ENCODE assay signal across 12 cellular contexts in the genomic region with DNA sequence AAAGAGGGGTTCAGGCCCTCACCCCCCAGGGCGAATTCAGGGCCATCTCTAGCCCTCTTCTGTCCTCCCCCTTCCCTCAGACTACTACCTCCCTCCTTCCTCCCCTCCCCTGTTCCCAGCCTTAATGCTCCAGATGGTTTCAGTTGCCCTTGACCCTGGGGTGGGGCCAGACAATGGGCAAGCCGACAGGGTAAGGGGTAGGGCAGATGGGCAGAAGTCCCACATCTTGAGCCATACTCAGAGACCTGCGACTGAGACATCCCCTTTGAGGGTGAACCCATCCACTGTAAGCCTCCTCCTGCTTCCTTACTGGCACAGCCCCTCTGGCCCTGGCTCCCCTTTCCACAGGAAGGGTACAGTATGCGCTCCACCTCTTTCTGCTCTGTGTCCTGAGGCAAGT. TPM values are rescaled to one million over a fixed set of nuclear protein-coding genes. Genes with fewer than 3 reads are reported as not detected.
DNase-seq lines count a peak whose midpoint lies in the region; ATAC-seq, FAIRE-seq and TF ChIP-seq lines count a peak whose summit lies in the region.
"Had no signal": no experiment of that assay in that cellular context is flagged by ENCODE, and none has a peak within 500 bp of the region (broad histone marks: within the 10 kb centered on the region; RNA-seq: fewer than 3 reads in every experiment).

No MANE protein-coding gene starts in this region.

- no peaks in the 10 kb centered on the region for H3K9me2 ChIP-seq in HCT116 (ENCODE audit: insufficient read depth)

- no peak overlapping the region for H2AFZ ChIP-seq in ACC112 (ENCODE audit: low read length, unreplicated experiment)
- no peak overlapping the region for H2AFZ ChIP-seq in HCT116 (ENCODE audit: low read depth, low read length, poor library complexity, severe bottlenecking)

- RAD21 ChIA-PET in HCT116 (lab: Charles Lee; ENCODE audit: low non-redundant PET in 1 of 2, low total read pairs in 2 of 2, uncharacterized antibody in 2 of 2, unreplicated experiment in 2 of 2), result no interaction called here

- TF ChIP-seq RAD21 in HCT116 (IDR thresholded peaks at IDR 0.05; ENCODE audit: low read depth), result no peak

- peaks cover 32% of the 10 kb centered on the region for H3K4me1 Mint-ChIP-seq in activated T-helper 1 cell treated with anti-CD3 and anti-CD28 coated beads, Interleukin-12 subunit alpha, Interleukin-12 subunit beta, Interleukin-2, Interleukin-4 antibody, amounts not matched to agents 30 ng/mL and 10 ng/mL and 1 ng/mL, durations not matched to agents 14 hours and 24 hours and 36 hours (ENCODE audit: low read depth)

- H3K4me3 Mint-ChIP-seq in activated T-helper 1 cell treated with anti-CD3 and anti-CD28 coated beads, Interleukin-12 subunit alpha, Interleukin-12 subunit beta, Interleukin-2, Interleukin-4 antibody, amounts not matched to agents 30 ng/mL and 10 ng/mL and 1 ng/mL, durations not matched to agents 14 hours and 24 hours and 36 hours, result peak overlapping the region; percentile 96

- peak overlapping the region; percentile 99 for H3K27ac Mint-ChIP-seq in activated T-helper 1 cell treated with anti-CD3 and anti-CD28 coated beads, Interleukin-12 subunit alpha, Interleukin-12 subunit beta, Interleukin-2, Interleukin-4 antibody, amounts not matched to agents 30 ng/mL and 10 ng/mL and 1 ng/mL, durations not matched to agents 14 hours and 24 hours and 36 hours

- no peaks in the 10 kb centered on the region for H3K9me3 Mint-ChIP-seq in activated T-helper 1 cell treated with anti-CD3 and anti-CD28 coated beads, Interleukin-12 subunit alpha, Interleukin-12 subunit beta, Interleukin-2, Interleukin-4 antibody, amounts not matched to agents 30 ng/mL and 10 ng/mL and 1 ng/mL, durations not matched to agents 14 hours and 24 hours and 36 hours

- intact Hi-C loops in HCT116 (cut with micrococcal nuclease) (no loop called here), lower lobe of right lung (cut with DNase I) (no loop called here)
- intact Hi-C loops in activated T-helper 1 cell treated with anti-CD3 and anti-CD28 coated beads, Interleukin-12 subunit alpha, Interleukin-12 subunit beta, Interleukin-2, Interleukin-4 antibody, amounts not matched to agents 30 ng/mL and 10 ng/mL and 1 ng/mL, durations not matched to agents 14 hours and 24 hours and 36 hours (cut with micrococcal nuclease), result loop anchor here (2.0 to 10.0 kb wide), 2 partner anchors 359 to 381 kb away; a partner anchor contains a TSS

- no peak for TF ChIP-seq POLR2A in HCT116 (IDR thresholded peaks at IDR 0.05; ENCODE audit: borderline replicate concordance, extremely low read depth, insufficient read depth, insufficient read length)

- peaks cover 21% of the 10 kb centered on the region; the same call in 1 of the 2 replicates for H4K20me1 ChIP-seq in HCT116 (ENCODE audit: insufficient read depth)

- H3K4me1 ChIP-seq in ACC112 (ENCODE audit: control insufficient read depth, insufficient read depth, low read length, unreplicated experiment), result peaks cover 14% of the 10 kb centered on the region
- peaks cover 15 to 31% of the 10 kb centered on the region in 2 experiments for H3K4me1 ChIP-seq in HCT116 (ENCODE audit: control insufficient read depth in 1 of 2, insufficient read depth in 2 of 2, low read length in 2 of 2)
- peaks cover 29% of the 10 kb centered on the region for H3K4me1 ChIP-seq in lower lobe of right lung

- peak overlapping the region; percentile 99; the same call in 1 of the 2 replicates for H3K9ac ChIP-seq in HCT116 (ENCODE audit: low read length)

- H3K79me2 ChIP-seq in ACC112 (ENCODE audit: control insufficient read depth, insufficient read depth, low read length, unreplicated experiment), result peaks cover 43% of the 10 kb centered on the region
- H3K79me2 ChIP-seq in HCT116 (ENCODE audit: insufficient read depth, low read length), result peaks cover 58% of the 10 kb centered on the region

- H3K36me3 Mint-ChIP-seq in activated T-helper 1 cell treated with anti-CD3 and anti-CD28 coated beads, Interleukin-12 subunit alpha, Interleukin-12 subunit beta, Interleukin-2, Interleukin-4 antibody, amounts not matched to agents 30 ng/mL and 10 ng/mL and 1 ng/mL, durations not matched to agents 14 hours and 24 hours and 36 hours (ENCODE audit: low read depth), result peaks cover 35% of the 10 kb centered on the region

- no peak for TF ChIP-seq CTCF in HCT116 (IDR thresholded peaks at IDR 0.05 in 2 of 3, conservative IDR thresholded peaks at IDR 0.05 in 1 of 3; ENCODE audit: borderline replicate concordance in 1 of 3, insufficient read depth in 1 of 3, low read depth in 2 of 3, low read length in 2 of 3)
- no peak for TF ChIP-seq CTCF in lower lobe of right lung (IDR thresholded peaks at IDR 0.05)
- no peak for TF ChIP-seq CTCF in GM10266 (IDR thresholded peaks at IDR 0.05; ENCODE audit: control insufficient read depth, insufficient read depth, low read depth, missing control alignments)

- H3K4me2 ChIP-seq in HCT116 (ENCODE audit: low read length), result peak overlapping the region; percentile 100

- H3K27ac ChIP-seq in ACC112 (ENCODE audit: low read depth, low read length) (no peak overlapping the region), HCT116 (ENCODE audit: low read depth, low read length) (no peak overlapping the region), lower lobe of right lung (peak overlapping the region; percentile 38)

- H3K27me3 ChIP-seq in ACC112 (ENCODE audit: insufficient read depth, low read length), result no peaks in the 10 kb centered on the region
- H3K27me3 ChIP-seq in HCT116 (ENCODE audit: insufficient read depth, low read length), result no peaks in the 10 kb centered on the region
- no peaks in the 10 kb centered on the region for H3K27me3 ChIP-seq in lower lobe of right lung (ENCODE audit: low read depth)

- BruUV-seq in HCT116 (replicated peaks; lab: Mats Ljungman, UMichigan), result no TSS peak

- no peaks in the 10 kb centered on the region for H3K27me3 Mint-ChIP-seq in activated T-helper 1 cell treated with anti-CD3 and anti-CD28 coated beads, Interleukin-12 subunit alpha, Interleukin-12 subunit beta, Interleukin-2, Interleukin-4 antibody, amounts not matched to agents 30 ng/mL and 10 ng/mL and 1 ng/mL, durations not matched to agents 14 hours and 24 hours and 36 hours (ENCODE audit: insufficient read depth)

- H3K9me3 ChIP-seq in HCT116 (ENCODE audit: control insufficient read depth in 1 of 2, insufficient read depth in 1 of 2, low read depth in 1 of 2, low read length in 2 of 2) (no peaks in the 10 kb centered on the region), lower lobe of right lung (no peaks in the 10 kb centered on the region)

- ATAC-seq in HCT116, result no peak
- ATAC-seq in lower lobe of right lung, result no peak

- H3K36me3 ChIP-seq in ACC112 (ENCODE audit: insufficient read depth, low read length) (no peaks in the 10 kb centered on the region; the same call in 1 of the 2 replicates), HCT116 (ENCODE audit: control insufficient read depth in 1 of 2, insufficient read depth in 2 of 2, low read length in 2 of 2) (peaks cover 18 to 43% of the 10 kb centered on the region in 2 experiments), lower lobe of right lung (peaks cover 19% of the 10 kb centered on the region)

- no peak for DNase-seq in HCT116 (ENCODE audit: low read depth, low spot score)
- no peak for DNase-seq in activated T-helper 1 cell treated with anti-CD3 and anti-CD28 coated beads, Interleukin-12 subunit alpha, Interleukin-12 subunit beta, Interleukin-2, Interleukin-4 antibody, amounts not matched to agents 30 ng/mL and 10 ng/mL and 1 ng/mL, durations not matched to agents 14 hours and 24 hours and 36 hours (ENCODE audit: low spot score)
- no peak for DNase-seq in lower lobe of right lung
- no peak for DNase-seq in GM10266 (ENCODE audit: extremely low spot score)
- no peak for DNase-seq in activated CD4-positive, alpha-beta T cell treated with anti-CD3 and anti-CD28 coated beads, Interleukin-2, amount 50 U/mL, for 4 hours
- no peak for DNase-seq in GM19239 (ENCODE audit: insufficient read length, low spot score)
- no peak for DNase-seq in DMS79 treated with DMSO at 0.1 percent for 48 hours (lab: John Stamatoyannopoulos, UW)
- DNase-seq: effector CD4-positive, alpha-beta T cell; stimulated activated CD8-positive, alpha-beta memory T cell treated with anti-CD3 and anti-CD28 coated beads, Interleukin-4, amount 100 ng/mL, for 48 hours; SW 1271 had no signal

- FAIRE-seq in GM19239 (lab: Jason Lieb, UNC), result no peak

- peak overlapping the region; percentile 88; the same call in 1 of the 2 replicates for H3K4me3 ChIP-seq in ACC112 (ENCODE audit: low read depth, low read length)
- peak overlapping the region; percentile 58 to 91 for H3K4me3 ChIP-seq in HCT116 (replicated peaks in 1 of 2; ENCODE audit: low read depth in 1 of 2, low read length in 2 of 2)
- H3K4me3 ChIP-seq in lower lobe of right lung, result no peak overlapping the region

- CTCF ChIA-PET in HCT116 (lab: Charles Lee), result no interaction called here

- POLR2A ChIA-PET in HCT116 (lab: Charles Lee), result no interaction called here

TF ChIP-seq in HCT116, 20 proteins besides CTCF, POLR2A, EP300 and RAD21 (continues in another document):
- TF ChIP-seq ZFX (IDR thresholded peaks at IDR 0.05), result no peak
- no peak for TF ChIP-seq YY1 (IDR thresholded peaks at IDR 0.05; ENCODE audit: extremely low read depth, insufficient replicate concordance, low read depth, low read length)
- TF ChIP-seq CEBPB (IDR thresholded peaks at IDR 0.05; ENCODE audit: low read depth), result no peak

RNA-seq across cellular contexts. Expression of a gene that starts 1.9 kb away (rescaled TPM):
- total RNA-seq in HCT116 (2021; ENCODE audit: unreplicated experiment) (30.2 TPM), lower lobe of right lung (16.4 TPM)
- 17.0 and 17.4 TPM in 2 replicates for polyA plus RNA-seq in HCT116 (2012)
- total RNA-seq in activated T-helper 1 cell treated with anti-CD3 and anti-CD28 coated beads, Interleukin-12 subunit alpha, Interleukin-12 subunit beta, Interleukin-2, Interleukin-4 antibody, amounts not matched to agents 30 ng/mL and 10 ng/mL and 1 ng/mL, durations not matched to agents 14 hours and 24 hours and 36 hours, result 53.3 and 59.4 TPM in 2 replicates

RNA-seq across cellular contexts. Expression of a gene that starts 2.1 kb away (rescaled TPM):
- total RNA-seq in HCT116 (2021; ENCODE audit: unreplicated experiment) (335 TPM), lower lobe of right lung (159 TPM)
- 335 and 364 TPM in 2 replicates for polyA plus RNA-seq in HCT116 (2012)
- 454 and 463 TPM in 2 replicates for total RNA-seq in activated T-helper 1 cell treated with anti-CD3 and anti-CD28 coated beads, Interleukin-12 subunit alpha, Interleukin-12 subunit beta, Interleukin-2, Interleukin-4 antibody, amounts not matched to agents 30 ng/mL and 10 ng/mL and 1 ng/mL, durations not matched to agents 14 hours and 24 hours and 36 hours

RNA-seq across cellular contexts. Expression of a gene that starts 40.5 kb away (rescaled TPM):
- total RNA-seq in HCT116 (2021; ENCODE audit: unreplicated experiment), result 29.4 TPM
- polyA plus RNA-seq in HCT116 (2012), result 21.6 and 22.7 TPM in 2 replicates
- total RNA-seq in activated T-helper 1 cell treated with anti-CD3 and anti-CD28 coated beads, Interleukin-12 subunit alpha, Interleukin-12 subunit beta, Interleukin-2, Interleukin-4 antibody, amounts not matched to agents 30 ng/mL and 10 ng/mL and 1 ng/mL, durations not matched to agents 14 hours and 24 hours and 36 hours, result 2.6 and 3.2 TPM in 2 replicates
- total RNA-seq in lower lobe of right lung, result 29.9 TPM

RNA-seq across cellular contexts. Expression of a gene that starts 49.6 kb away (rescaled TPM):
- total RNA-seq in HCT116 (2021; ENCODE audit: unreplicated experiment) (0.96 TPM), lower lobe of right lung (0.83 TPM)
- 0.70 and 0.73 TPM in 2 replicates for polyA plus RNA-seq in HCT116 (2012)
- 0.15 and 0.65 TPM in 2 replicates for total RNA-seq in activated T-helper 1 cell treated with anti-CD3 and anti-CD28 coated beads, Interleukin-12 subunit alpha, Interleukin-12 subunit beta, Interleukin-2, Interleukin-4 antibody, amounts not matched to agents 30 ng/mL and 10 ng/mL and 1 ng/mL, durations not matched to agents 14 hours and 24 hours and 36 hours
- total RNA-seq: H4 had no signal
